Comparison of ENCODE assay signal across 20 cellular contexts in the genomic region with DNA sequence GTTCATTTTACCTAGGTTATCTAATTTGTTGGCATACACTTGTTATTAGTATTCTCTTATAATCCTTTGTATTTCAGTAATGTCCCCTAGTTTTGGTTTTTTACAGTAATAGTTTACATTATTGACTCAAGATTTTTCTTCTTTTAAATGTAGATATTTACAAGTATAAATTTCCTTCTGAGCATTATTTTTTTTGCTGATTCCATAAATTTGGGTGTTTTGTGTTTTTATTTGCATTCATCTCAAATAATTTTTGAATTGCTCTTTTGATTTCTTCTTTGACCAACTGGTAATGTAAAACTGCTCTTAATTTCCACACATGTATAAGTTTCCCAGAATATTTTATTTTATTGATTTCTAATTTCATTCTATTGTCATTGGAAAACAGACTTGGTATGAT.
DNase-seq lines count a peak whose midpoint lies in the region; ATAC-seq, FAIRE-seq and TF ChIP-seq lines count a peak whose summit lies in the region.
"Had no signal": no experiment of that assay in that cellular context is flagged by ENCODE, and none has a peak within 500 bp of the region (broad histone marks: within the 10 kb centered on the region; RNA-seq: fewer than 3 reads in every experiment).

No MANE protein-coding gene starts in this region.

- no peaks in the 10 kb centered on the region for H3K9me3 ChIP-seq in smooth muscle cell (replicated peaks; ENCODE audit: low read depth)
- no peaks in the 10 kb centered on the region for H3K9me3 ChIP-seq in aorta (ENCODE audit: control insufficient read depth, low read length)
- no peaks in the 10 kb centered on the region for H3K9me3 ChIP-seq in left ventricle myocardium inferior (replicated peaks)
- H3K9me3 ChIP-seq: Caco-2 had no signal

- DNase-seq in RWPE1 (ENCODE audit: low spot score) (no peak), smooth muscle cell (lab: John Stamatoyannopoulos, UW; ENCODE audit: unreplicated experiment) (no peak), aorta (no peak), left ventricle myocardium inferior (no peak)
- DNase-seq: 8988T; AML-193; Caco-2; Calu3; CD4-positive, alpha-beta T cell; CD8-positive, alpha-beta T cell; DMS79 treated with DMSO at 0.1 percent for 48 hours; GF-D8 had no signal

- H3F3A ChIP-seq in smooth muscle cell (ENCODE audit: low read depth) = no peaks in the 10 kb centered on the region

- ATAC-seq in aorta (ENCODE audit: low FRiP score) = no peak
- ATAC-seq: CD8-positive, alpha-beta T cell had no signal

- 0 out of 2 replicates have a peak, but pooled peaks have one; percentile 7 for TF ChIP-seq CTCF in RWPE1 (conservative IDR thresholded peaks at IDR 0.05; ENCODE audit: low read depth)
- TF ChIP-seq CTCF in smooth muscle cell (IDR thresholded peaks at IDR 0.05; ENCODE audit: borderline replicate concordance, insufficient read depth, poor library complexity, severe bottlenecking) = no peak
- TF ChIP-seq CTCF in left ventricle myocardium inferior (IDR thresholded peaks at IDR 0.05; ENCODE audit: borderline replicate concordance) = no peak

- no peaks in the 10 kb centered on the region for H3K4me1 ChIP-seq in smooth muscle cell (ENCODE audit: low read depth)
- H3K4me1 ChIP-seq in aorta (ENCODE audit: control insufficient read depth in 1 of 2, insufficient read depth in 2 of 2, low read length in 2 of 2) = no peaks in the 10 kb centered on the region
- no peaks in the 10 kb centered on the region for H3K4me1 ChIP-seq in left ventricle myocardium inferior
- H3K4me1 ChIP-seq: Caco-2 had no signal

- H3K36me3 ChIP-seq in smooth muscle cell (ENCODE audit: low read depth) = no peaks in the 10 kb centered on the region
- no peaks in the 10 kb centered on the region for H3K36me3 ChIP-seq in aorta (ENCODE audit: control insufficient read depth in 1 of 2, insufficient read depth in 2 of 2, low read length in 1 of 2)
- H3K36me3 ChIP-seq in left ventricle myocardium inferior = no peaks in the 10 kb centered on the region
- H3K36me3 ChIP-seq: BLaER1 treated with 17β-estradiol and CSF1 and Interleukin-3, amounts not matched to agents 10 nM and 100 nM had no signal

- H4K20me1 ChIP-seq in smooth muscle cell (ENCODE audit: low read depth) = no peaks in the 10 kb centered on the region
- H4K20me1 ChIP-seq: BLaER1 treated with 17β-estradiol and CSF1 and Interleukin-3, amounts not matched to agents 10 nM and 100 nM had no signal

- CTCF ChIA-PET in RWPE1 (lab: Yijun Ruan, JAX) = interaction anchor here (0.6 kb wide), 2 partner anchors 403 to 666 kb away, joined by 3 to 4 read pairs; no protein-coding TSS in a partner anchor

- FAIRE-seq in endometrium (lab: Jason Lieb, UNC) = peak; percentile 72
- FAIRE-seq: A204.1, D721Med, G401.6, GM12891, GM19239 had no signal

- no peak overlapping the region for H3K4me2 ChIP-seq in smooth muscle cell
- H3K4me2 ChIP-seq: BLaER1 treated with 17β-estradiol and CSF1 and Interleukin-3, amounts not matched to agents 10 nM and 100 nM had no signal

- H3K4me3 ChIP-seq in smooth muscle cell = no peak overlapping the region
- no peak overlapping the region for H3K4me3 ChIP-seq in aorta (ENCODE audit: low read length in 2 of 2)
- no peak overlapping the region for H3K4me3 ChIP-seq in left ventricle myocardium inferior
- H3K4me3 ChIP-seq: BLaER1 treated with 17β-estradiol and CSF1 and Interleukin-3, amounts not matched to agents 10 nM and 100 nM had no signal

- H3K27me3 ChIP-seq in smooth muscle cell (ENCODE audit: low read depth) (peaks cover 22% of the 10 kb centered on the region), aorta (ENCODE audit: control insufficient read depth in 1 of 2, insufficient read depth in 2 of 2, low read length in 1 of 2) (no peaks in the 10 kb centered on the region), left ventricle myocardium inferior (ENCODE audit: low read depth) (peaks cover 71% of the 10 kb centered on the region)
- H3K27me3 ChIP-seq: BLaER1 treated with 17β-estradiol and CSF1 and Interleukin-3, amounts not matched to agents 10 nM and 100 nM had no signal

- no peaks in the 10 kb centered on the region for H3K79me2 ChIP-seq in smooth muscle cell (ENCODE audit: low read depth)

- H3K27ac ChIP-seq in RWPE1 (no peak overlapping the region), smooth muscle cell (ENCODE audit: low read depth) (no peak overlapping the region), aorta (ENCODE audit: low read depth in 1 of 2, low read length in 2 of 2) (no peak overlapping the region), left ventricle myocardium inferior (replicated peaks) (no peak overlapping the region)
- H3K27ac ChIP-seq: BLaER1 treated with 17β-estradiol and CSF1 and Interleukin-3, amounts not matched to agents 10 nM and 100 nM; C4-2B had no signal

- intact Hi-C loops in aorta (cut with DNase I) = no loop called here
- intact Hi-C loops in left ventricle myocardium inferior (cut with micrococcal nuclease) = no loop called here

- POLR2A ChIA-PET in RWPE1 (lab: Yijun Ruan, JAX; ENCODE audit: low non-redundant PET) = no interaction called here

- H2AFZ ChIP-seq in smooth muscle cell (ENCODE audit: low read depth) = no peak overlapping the region

- no peak overlapping the region for H3K9ac ChIP-seq in smooth muscle cell (ENCODE audit: low read depth)
- H3K9ac ChIP-seq: BLaER1 treated with 17β-estradiol and CSF1 and Interleukin-3, amounts not matched to agents 10 nM and 100 nM had no signal
